ENCODE assay signal across 9 cellular contexts in the genomic region with DNA sequence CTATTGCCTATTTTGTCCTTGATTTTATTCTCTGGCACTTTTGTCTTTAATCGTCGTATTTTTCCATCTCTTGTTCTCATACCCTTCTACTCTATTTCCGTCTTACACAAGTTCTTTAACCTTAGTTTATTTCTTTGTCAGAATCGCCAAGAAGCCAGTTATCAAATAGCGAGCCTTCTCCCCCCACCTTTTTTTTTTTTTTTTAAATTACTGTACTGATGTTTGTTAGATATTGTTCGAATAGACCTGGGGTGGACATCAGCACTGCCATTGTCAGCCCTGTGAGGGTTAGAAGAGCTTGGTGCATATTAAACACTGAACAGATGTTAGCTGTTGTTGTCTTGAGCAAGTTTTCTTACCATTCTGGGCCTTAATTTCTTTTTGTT. TPM values are rescaled to one million over a fixed set of nuclear protein-coding genes. Genes with fewer than 3 reads are reported as not detected.
DNase-seq lines count a peak whose midpoint lies in the region; ATAC-seq, FAIRE-seq and TF ChIP-seq lines count a peak whose summit lies in the region.
"Had no signal": no experiment of that assay in that cellular context is flagged by ENCODE, and none has a peak within 500 bp of the region (broad histone marks: within the 10 kb centered on the region; RNA-seq: fewer than 3 reads in every experiment).

No MANE protein-coding gene starts in this region.

- peak overlapping the region; percentile 93 for H3K9ac ChIP-seq in astrocyte (ENCODE audit: low read length)

- TF ChIP-seq POLR2A in right lobe of liver (IDR thresholded peaks at IDR 0.05), result no peak

- peak; percentile 17 for FAIRE-seq in astrocyte (lab: Jason Lieb, UNC)

- TF ChIP-seq CTCF in 22Rv1 (IDR thresholded peaks at IDR 0.05) (no peak), HEK293 (tag by site-specific recombination; IDR thresholded peaks at IDR 0.05) (no peak), astrocyte (IDR thresholded peaks at IDR 0.05; ENCODE audit: insufficient read depth, low read depth, low read length) (no peak), right lobe of liver (IDR thresholded peaks at IDR 0.05) (no peak)

- H3K4me3 Mint-ChIP-seq in astrocyte (ENCODE audit: unreplicated experiment), result peak overlapping the region; percentile 96

- H3K4me2 ChIP-seq in astrocyte (ENCODE audit: low read length), result peak overlapping the region; percentile 95

- peak overlapping the region; percentile 85 for H3K27ac Mint-ChIP-seq in astrocyte (ENCODE audit: unreplicated experiment)

- H2AFZ ChIP-seq in astrocyte (ENCODE audit: low read depth, low read length), result no peak overlapping the region

- POLR2A ChIA-PET in HEK293 (lab: Yijun Ruan, JAX), result interaction anchor here (0.7 kb wide), 1 partner anchor 70 kb away, joined by 3 read pairs; no protein-coding TSS in a partner anchor

- H3K27me3 Mint-ChIP-seq in astrocyte (ENCODE audit: low read depth, unreplicated experiment), result no peaks in the 10 kb centered on the region

- H3K79me2 ChIP-seq in astrocyte (ENCODE audit: insufficient read depth, low read length), result peaks cover 62% of the 10 kb centered on the region

- DNase-seq in astrocyte (ENCODE audit: low read depth), result no peak
- no peak for DNase-seq in right lobe of liver
- DNase-seq in ecto neural progenitor cell (ENCODE audit: low spot score), result no peak

- intact Hi-C loops in right lobe of liver (cut with DNase I), result no loop called here

- no peak for ATAC-seq in right lobe of liver
- ATAC-seq in HG02642 (IDR thresholded peaks at IDR 0.05; ENCODE audit: poor library complexity, unreplicated experiment), result no peak
- no peak for ATAC-seq in HG03196 (IDR thresholded peaks at IDR 0.05; ENCODE audit: unreplicated experiment)

- H3K36me3 ChIP-seq in HEK293 (ENCODE audit: control insufficient read depth in 2 of 2, insufficient read depth in 1 of 2, low read length in 2 of 2), result no peaks in the 10 kb centered on the region
- H3K36me3 ChIP-seq in astrocyte (ENCODE audit: insufficient read depth, low read length), result peaks cover 2% of the 10 kb centered on the region
- H3K36me3 ChIP-seq in right lobe of liver, result peaks cover 0 to 2% (median 0%) of the 10 kb centered on the region in 4 donors
- H3K36me3 ChIP-seq in urinary bladder (ENCODE audit: insufficient read depth), result no peaks in the 10 kb centered on the region

- H3K9me3 Mint-ChIP-seq in astrocyte (ENCODE audit: unreplicated experiment), result no peaks in the 10 kb centered on the region

- H3K27ac ChIP-seq in 22Rv1, result peak overlapping the region; percentile 97
- H3K27ac ChIP-seq in HEK293 (ENCODE audit: extremely low read depth, low read depth, low read length), result peak overlapping the region; percentile 93; the same call in 1 of the 2 replicates
- H3K27ac ChIP-seq in astrocyte (ENCODE audit: low read depth, low read length), result peak overlapping the region; percentile 93
- peak overlapping the region; percentile 84 to 95 (median 94) for H3K27ac ChIP-seq in right lobe of liver
- peak overlapping the region; percentile 99 for H3K27ac ChIP-seq in urinary bladder (ENCODE audit: low read depth)

- no peaks in the 10 kb centered on the region for H3K27me3 ChIP-seq in astrocyte (ENCODE audit: insufficient read depth, low read length)
- H3K27me3 ChIP-seq in right lobe of liver, result no peaks in the 10 kb centered on the region

- no peaks in the 10 kb centered on the region for H3K36me3 Mint-ChIP-seq in astrocyte (ENCODE audit: low read depth, unreplicated experiment)

- 0% methylated on average over 6 of the region's 6 CpGs for WGBS in right lobe of liver (ENCODE audit: insufficient coverage, low coverage, low lambda C conversion rate, missing lambda C conversion rate)
- WGBS in urinary bladder, result under 1% methylated on average over 6 of the region's 6 CpGs

- peaks cover 19% of the 10 kb centered on the region for H3K4me1 Mint-ChIP-seq in astrocyte (ENCODE audit: low read depth, unreplicated experiment)

- H3K4me1 ChIP-seq in HEK293 (ENCODE audit: control insufficient read depth, insufficient read depth, low read length), result 0 out of 2 replicates have a peak, but pooled peaks cover 3% of the 10 kb centered on the region
- peaks cover 4% of the 10 kb centered on the region for H3K4me1 ChIP-seq in astrocyte (ENCODE audit: insufficient read depth, low read length)
- H3K4me1 ChIP-seq in right lobe of liver, result peaks cover 0 to 32% (median 6%) of the 10 kb centered on the region in 4 donors
- no peaks in the 10 kb centered on the region for H3K4me1 ChIP-seq in urinary bladder (ENCODE audit: insufficient read depth)

- CTCF ChIA-PET in HEK293 (lab: Yijun Ruan, JAX), result interaction anchor here (0.6 to 0.7 kb wide), 2 partner anchors 10 to 372 kb away, joined by 3 read pairs; no protein-coding TSS in a partner anchor

- no peaks in the 10 kb centered on the region for H3K9me3 ChIP-seq in HEK293 (ENCODE audit: control insufficient read depth, insufficient read depth, low read depth, low read length)
- H3K9me3 ChIP-seq in astrocyte (ENCODE audit: insufficient read depth, low read depth, low read length), result no peaks in the 10 kb centered on the region
- no peaks in the 10 kb centered on the region for H3K9me3 ChIP-seq in right lobe of liver

- peaks cover 30% of the 10 kb centered on the region for H4K20me1 ChIP-seq in astrocyte (ENCODE audit: insufficient read depth, low read length)

- H3K4me3 ChIP-seq in HEK293 (ENCODE audit: low read depth, low read length), result peak overlapping the region; percentile 98
- H3K4me3 ChIP-seq in astrocyte (ENCODE audit: insufficient read depth, low read depth, low read length), result peak overlapping the region; percentile 84
- H3K4me3 ChIP-seq in right lobe of liver, result peak overlapping the region; percentile 71 to 94 (median 80)
- H3K4me3 ChIP-seq in urinary bladder (ENCODE audit: low read depth, low read length), result peak overlapping the region; percentile 97

TF ChIP-seq in HEK293, 187 proteins besides CTCF, POLR2A, EP300 and RAD21:
- 0 out of 2 replicates have a peak, but pooled peaks have one; percentile 21 for TF ChIP-seq ZNF335 (tag by site-specific recombination; conservative IDR thresholded peaks at IDR 0.05)
- TF ChIP-seq, protein P1, sequence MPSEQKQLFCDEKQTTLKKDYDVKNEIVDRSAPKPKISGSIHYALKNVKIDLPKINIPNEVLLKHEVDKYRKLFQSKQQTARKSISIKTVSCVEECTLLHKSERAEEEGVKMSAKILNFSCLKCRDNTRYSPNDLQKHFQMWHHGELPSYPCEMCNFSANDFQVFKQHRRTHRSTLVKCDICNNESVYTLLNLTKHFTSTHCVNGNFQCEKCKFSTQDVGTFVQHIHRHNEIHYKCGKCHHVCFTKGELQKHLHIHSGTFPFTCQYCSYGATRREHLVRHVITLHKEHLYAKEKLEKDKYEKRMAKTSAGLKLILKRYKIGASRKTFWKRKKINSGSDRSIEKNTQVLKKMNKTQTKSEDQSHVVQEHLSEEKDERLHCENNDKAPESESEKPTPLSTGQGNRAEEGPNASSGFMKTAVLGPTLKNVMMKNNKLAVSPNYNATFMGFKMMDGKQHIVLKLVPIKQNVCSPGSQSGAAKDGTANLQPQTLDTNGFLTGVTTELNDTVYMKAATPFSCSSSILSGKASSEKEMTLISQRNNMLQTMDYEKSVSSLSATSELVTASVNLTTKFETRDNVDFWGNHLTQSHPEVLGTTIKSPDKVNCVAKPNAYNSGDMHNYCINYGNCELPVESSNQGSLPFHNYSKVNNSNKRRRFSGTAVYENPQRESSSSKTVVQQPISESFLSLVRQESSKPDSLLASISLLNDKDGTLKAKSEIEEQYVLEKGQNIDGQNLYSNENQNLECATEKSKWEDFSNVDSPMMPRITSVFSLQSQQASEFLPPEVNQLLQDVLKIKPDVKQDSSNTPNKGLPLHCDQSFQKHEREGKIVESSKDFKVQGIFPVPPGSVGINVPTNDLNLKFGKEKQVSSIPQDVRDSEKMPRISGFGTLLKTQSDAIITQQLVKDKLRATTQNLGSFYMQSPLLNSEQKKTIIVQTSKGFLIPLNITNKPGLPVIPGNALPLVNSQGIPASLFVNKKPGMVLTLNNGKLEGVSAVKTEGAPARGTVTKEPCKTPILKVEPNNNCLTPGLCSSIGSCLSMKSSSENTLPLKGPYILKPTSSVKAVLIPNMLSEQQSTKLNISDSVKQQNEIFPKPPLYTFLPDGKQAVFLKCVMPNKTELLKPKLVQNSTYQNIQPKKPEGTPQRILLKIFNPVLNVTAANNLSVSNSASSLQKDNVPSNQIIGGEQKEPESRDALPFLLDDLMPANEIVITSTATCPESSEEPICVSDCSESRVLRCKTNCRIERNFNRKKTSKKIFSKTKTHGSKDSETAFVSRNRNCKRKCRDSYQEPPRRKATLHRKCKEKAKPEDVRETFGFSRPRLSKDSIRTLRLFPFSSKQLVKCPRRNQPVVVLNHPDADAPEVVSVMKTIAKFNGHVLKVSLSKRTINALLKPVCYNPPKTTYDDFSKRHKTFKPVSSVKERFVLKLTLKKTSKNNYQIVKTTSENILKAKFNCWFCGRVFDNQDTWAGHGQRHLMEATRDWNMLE (tag by site-specific recombination; conservative IDR thresholded peaks at IDR 0.05; ENCODE audit: low read depth), result no peak

RNA-seq across cellular contexts. Expression of a gene that starts 1.2 kb away (rescaled TPM):
- total RNA-seq in astrocyte (207 and 225 TPM in 2 replicates), right lobe of liver (10 to 100 TPM; 49.7 to 97.4 (median 69.1) TPM), urinary bladder (192 TPM)
- 47.3 TPM for polyA plus RNA-seq in urinary bladder

RNA-seq across cellular contexts. Expression of a gene that starts 51.9 kb away (rescaled TPM):
- total RNA-seq in astrocyte (0.43 and 0.65 TPM in 2 replicates), right lobe of liver (under 1 TPM in 2 of 6 experiments, not detected in 4; 0.19 to 0.23 TPM), urinary bladder (40.0 TPM)
- 40.8 TPM for polyA plus RNA-seq in urinary bladder
- total RNA-seq: pulmonary artery endothelial cell had no signal

Comparison
In these comparisons a context has a peak if more than half of its experiments do, and no peak if none do; other contexts are left out.
1. RNA of a gene that starts 51.9 kb away (total RNA-seq): 40.0 TPM in urinary bladder (single experiment); 0.43 to 0.65 TPM in astrocyte and 0.19 to 0.23 TPM in right lobe of liver; every median in the first group is over 10 times any median in the second.
2. Peak in every context shown above with its lines, with median percentiles within 50 percentile points of each other: H3K27ac ChIP-seq and H3K4me3 ChIP-seq.